Comparison of ENCODE assay signal across 13 cellular contexts in the genomic region with DNA sequence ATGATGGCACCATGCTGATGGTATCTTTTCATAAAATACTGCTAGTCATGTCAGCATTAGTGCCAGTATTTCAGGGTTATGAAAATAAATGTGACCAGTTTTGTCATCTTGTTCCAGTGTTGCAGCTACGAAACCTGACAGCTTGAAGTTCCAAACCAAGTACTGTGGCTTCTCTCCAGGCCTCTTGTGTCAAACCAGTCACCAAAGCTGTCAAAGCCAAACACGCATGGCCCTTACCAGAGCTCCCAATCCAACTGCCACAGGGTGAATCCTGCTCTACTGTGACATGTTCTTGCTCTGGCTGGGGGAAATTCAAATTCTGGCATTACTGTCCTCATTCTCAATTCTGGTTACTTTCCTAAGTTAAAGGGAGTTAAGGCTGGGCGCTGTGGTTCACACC. TPM values are rescaled to one million over a fixed set of nuclear protein-coding genes. Genes with fewer than 3 reads are reported as not detected.
DNase-seq lines count a peak whose midpoint lies in the region; ATAC-seq and TF ChIP-seq lines count a peak whose summit lies in the region.
"Had no signal": no experiment of that assay in that cellular context is flagged by ENCODE, and none has a peak within 500 bp of the region (broad histone marks: within the 10 kb centered on the region; RNA-seq: fewer than 3 reads in every experiment).

No MANE protein-coding gene starts in this region.

- H3K4me3 ChIP-seq in mammary epithelial cell (replicated peaks in 1 of 3; ENCODE audit: insufficient read depth in 1 of 3, low read depth in 2 of 3, low read length in 3 of 3), result no peak overlapping the region
- no peak overlapping the region for H3K4me3 ChIP-seq in breast epithelium
- no peak overlapping the region for H3K4me3 ChIP-seq in ascending aorta
- H3K4me3 ChIP-seq in tibial artery, result no peak overlapping the region
- H3K4me3 ChIP-seq: HAP-1 had no signal

- H3K36me3 ChIP-seq in mammary epithelial cell (ENCODE audit: insufficient read depth, low read length) (no peaks in the 10 kb centered on the region), breast epithelium (no peaks in the 10 kb centered on the region), ascending aorta (no peaks in the 10 kb centered on the region), tibial artery (no peaks in the 10 kb centered on the region)
- H3K36me3 ChIP-seq: HAP-1 had no signal

- no peak for TF ChIP-seq CTCF in mammary epithelial cell (conservative IDR thresholded peaks at IDR 0.05 in 1 of 2, IDR thresholded peaks at IDR 0.05 in 1 of 2; ENCODE audit: extremely low read depth in 1 of 2, insufficient read depth in 1 of 2, low read depth in 1 of 2, low read length in 2 of 2)
- TF ChIP-seq CTCF in breast epithelium (IDR thresholded peaks at IDR 0.05), result no peak
- TF ChIP-seq CTCF in ascending aorta (IDR thresholded peaks at IDR 0.05), result no peak
- TF ChIP-seq CTCF in tibial artery (IDR thresholded peaks at IDR 0.05), result no peak

- 78% methylated on average over 2 of the region's 3 CpGs for WGBS in mammary epithelial cell (ENCODE audit: low coverage, missing lambda C conversion rate)

- no peak overlapping the region for H3K27ac ChIP-seq in mammary epithelial cell (ENCODE audit: insufficient read depth, low read depth, low read length)
- no peak overlapping the region for H3K27ac ChIP-seq in breast epithelium
- H3K27ac ChIP-seq in ascending aorta, result peak overlapping the region; percentile 37 to 52
- peak overlapping the region; percentile 34 to 60 for H3K27ac ChIP-seq in tibial artery
- H3K27ac ChIP-seq: 22Rv1 had no signal

- H3K27me3 ChIP-seq in mammary epithelial cell (ENCODE audit: insufficient read depth, low read length), result no peaks in the 10 kb centered on the region
- no peaks in the 10 kb centered on the region for H3K27me3 ChIP-seq in breast epithelium
- no peaks in the 10 kb centered on the region for H3K27me3 ChIP-seq in ascending aorta
- H3K27me3 ChIP-seq in tibial artery, result no peaks in the 10 kb centered on the region

- intact Hi-C loops in mammary epithelial cell (cut with micrococcal nuclease), result no loop called here
- intact Hi-C loops in breast epithelium (cut with DNase I; ENCODE audit: low total_unique reads), result loop anchor here (10.0 kb wide), 1 partner anchor 987 kb away; no protein-coding TSS in a partner anchor
- intact Hi-C loops in ascending aorta (cut with DNase I), result no loop called here
- intact Hi-C loops in left cardiac atrium (cut with DNase I), result no loop called here
- intact Hi-C loops in tibial artery (cut with DNase I; ENCODE audit: low total_unique reads), result no loop called here

- H3K9me3 ChIP-seq in mammary epithelial cell (replicated peaks; ENCODE audit: insufficient read depth, low read length) (no peaks in the 10 kb centered on the region), breast epithelium (no peaks in the 10 kb centered on the region), ascending aorta (no peaks in the 10 kb centered on the region), tibial artery (no peaks in the 10 kb centered on the region)
- H3K9me3 ChIP-seq: Caco-2, HAP-1 had no signal

- H3K4me2 ChIP-seq in mammary epithelial cell (ENCODE audit: insufficient read depth, low read depth, low read length), result no peak overlapping the region

- CTCF ChIA-PET in mammary epithelial cell (lab: Charles Lee; ENCODE audit: low non-redundant PET), result no interaction called here

- H3K4me1 ChIP-seq in mammary epithelial cell (ENCODE audit: insufficient read depth, low read length), result peaks cover 3% of the 10 kb centered on the region
- no peaks in the 10 kb centered on the region for H3K4me1 ChIP-seq in breast epithelium
- H3K4me1 ChIP-seq in ascending aorta, result peaks cover 0 to 10% of the 10 kb centered on the region in 2 donors
- H3K4me1 ChIP-seq in tibial artery, result peaks cover 0 to 39% (median 13%) of the 10 kb centered on the region in 4 donors
- H3K4me1 ChIP-seq: Caco-2, HAP-1 had no signal

- H4K20me1 ChIP-seq in mammary epithelial cell (ENCODE audit: insufficient read depth, low read length), result no peaks in the 10 kb centered on the region

- no TSS peak for BruUV-seq in mammary epithelial cell (replicated peaks; lab: Mats Ljungman, UMichigan)

- H3K79me2 ChIP-seq in mammary epithelial cell (ENCODE audit: insufficient read depth, low read length), result no peaks in the 10 kb centered on the region

- dilution Hi-C loops in mammary epithelial cell (cut with HindIII; ENCODE audit: low sequenced_read_pairs), result no loop called here

- TF ChIP-seq POLR2A in breast epithelium (IDR thresholded peaks at IDR 0.05), result no peak

- peak; percentile 25 to 38 for ATAC-seq in left cardiac atrium
- ATAC-seq in GM18870 (IDR thresholded peaks at IDR 0.05; ENCODE audit: unreplicated experiment), result no peak
- no peak for ATAC-seq in HG03469 (IDR thresholded peaks at IDR 0.05; ENCODE audit: unreplicated experiment)
- ATAC-seq: CD8-positive, alpha-beta T cell had no signal

- in situ Hi-C loops in mammary epithelial cell (cut with MboI; ENCODE audit: low sequenced_read_pairs in 2 of 2), result no loop called here

- peak overlapping the region; percentile 30 for H2AFZ ChIP-seq in mammary epithelial cell (ENCODE audit: low read depth, low read length)

- H3K9ac ChIP-seq in mammary epithelial cell (ENCODE audit: insufficient read depth, low read length), result no peak overlapping the region

- no peak for DNase-seq in mammary epithelial cell
- DNase-seq in breast epithelium (ENCODE audit: low spot score in 2 of 2), result no peak
- no peak for DNase-seq in ascending aorta (ENCODE audit: low spot score in 2 of 2)
- DNase-seq in left cardiac atrium, result no peak
- DNase-seq in tibial artery, result peak in 1 of 2 donors; percentile 65
- DNase-seq: Caco-2; CD8-positive, alpha-beta T cell; DMS53; GF-D8 had no signal

RNA-seq across cellular contexts. Expression of a gene that starts 20.7 kb away (rescaled TPM):
- total RNA-seq in mammary epithelial cell, result 10 to 100 TPM in 1 of 2 donors, 1 to 10 TPM in 1; 3.3 to 21.4 TPM
- polyA plus RNA-seq in mammary epithelial cell, result 11.0 TPM
- 32.2 TPM for polyA minus RNA-seq in mammary epithelial cell
- total RNA-seq in breast epithelium, result under 1 TPM in 1 of 3 donors, not detected in 2; 0.16 TPM
- not detected for total RNA-seq in ascending aorta
- total RNA-seq in left cardiac atrium, result 1 to 10 TPM in 1 of 2 donors, under 1 TPM in 1; 0.24 to 1.1 TPM

Comparison
In these comparisons a context has a peak if more than half of its experiments do, and no peak if none do; other contexts are left out.
1. H3K27ac ChIP-seq: peak in ascending aorta (2 of 2) and tibial artery (2 of 2); none in mammary epithelial cell (single experiment) and breast epithelium (0 of 2).
2. ATAC-seq: peak in left cardiac atrium (2 of 2); none in GM18870 (single experiment) and HG03469 (single experiment).